In the genomic region with DNA sequence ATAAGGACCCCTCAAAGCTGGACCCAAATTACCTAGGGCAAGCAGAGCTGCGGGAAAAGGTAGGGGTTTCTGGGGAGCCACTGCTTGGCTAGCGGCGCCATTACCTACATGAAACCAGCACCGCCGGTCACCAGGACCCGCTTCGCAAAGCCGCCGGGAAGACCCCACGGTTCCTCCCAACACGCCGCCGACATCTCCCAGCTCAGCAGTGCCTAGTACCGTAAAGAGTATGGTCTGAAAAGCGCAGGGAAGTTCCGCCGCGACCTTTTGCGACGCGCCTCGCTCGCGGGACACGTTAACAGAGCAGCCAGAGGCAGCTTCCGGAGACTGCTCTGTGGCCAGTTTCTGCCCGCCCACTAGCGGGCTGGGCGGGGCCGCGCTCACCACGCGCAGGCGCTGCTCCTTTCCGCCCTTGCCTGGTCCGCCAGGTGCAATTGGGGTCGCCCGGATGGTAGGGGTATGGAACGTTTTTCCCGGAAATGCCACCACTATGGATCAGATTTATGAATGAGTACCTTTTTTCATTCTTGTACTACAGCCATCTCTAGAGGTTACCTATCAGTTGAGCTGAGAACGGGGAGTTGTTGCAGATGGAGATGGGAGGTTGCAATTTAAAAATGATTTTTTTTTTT, we compare ENCODE assay signal across 1 cellular context.
A peak's percentile ranks its signal among the peaks of the same experiment; 100 is the strongest.
TF ChIP-seq lines count a peak whose summit lies in the region.

A gene with protein sequence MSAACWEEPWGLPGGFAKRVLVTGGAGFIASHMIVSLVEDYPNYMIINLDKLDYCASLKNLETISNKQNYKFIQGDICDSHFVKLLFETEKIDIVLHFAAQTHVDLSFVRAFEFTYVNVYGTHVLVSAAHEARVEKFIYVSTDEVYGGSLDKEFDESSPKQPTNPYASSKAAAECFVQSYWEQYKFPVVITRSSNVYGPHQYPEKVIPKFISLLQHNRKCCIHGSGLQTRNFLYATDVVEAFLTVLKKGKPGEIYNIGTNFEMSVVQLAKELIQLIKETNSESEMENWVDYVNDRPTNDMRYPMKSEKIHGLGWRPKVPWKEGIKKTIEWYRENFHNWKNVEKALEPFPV (minus strand): TSS at position 210 of the 632 bp plus-strand sequence. CDS start 16 bp downstream, at position 194.

TF ChIP-seq in K562, 482 proteins besides CTCF, POLR2A, EP300 and RAD21 (continued from another document and continues in another):
- peak; percentile 62; the same call in 1 of the 2 replicates for TF ChIP-seq GTF2E2 (tag; IDR thresholded peaks at IDR 0.05)
- TF ChIP-seq U2AF1 (optimal IDR thresholded peaks at IDR 0.05; ENCODE audit: low read depth, low read length), result no peak
- TF ChIP-seq, protein P1, sequence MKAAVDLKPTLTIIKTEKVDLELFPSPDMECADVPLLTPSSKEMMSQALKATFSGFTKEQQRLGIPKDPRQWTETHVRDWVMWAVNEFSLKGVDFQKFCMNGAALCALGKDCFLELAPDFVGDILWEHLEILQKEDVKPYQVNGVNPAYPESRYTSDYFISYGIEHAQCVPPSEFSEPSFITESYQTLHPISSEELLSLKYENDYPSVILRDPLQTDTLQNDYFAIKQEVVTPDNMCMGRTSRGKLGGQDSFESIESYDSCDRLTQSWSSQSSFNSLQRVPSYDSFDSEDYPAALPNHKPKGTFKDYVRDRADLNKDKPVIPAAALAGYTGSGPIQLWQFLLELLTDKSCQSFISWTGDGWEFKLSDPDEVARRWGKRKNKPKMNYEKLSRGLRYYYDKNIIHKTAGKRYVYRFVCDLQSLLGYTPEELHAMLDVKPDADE (conservative IDR thresholded peaks at IDR 0.05; ENCODE audit: control insufficient read depth, low read depth, low read length), result no peak
- TF ChIP-seq, protein P2, sequence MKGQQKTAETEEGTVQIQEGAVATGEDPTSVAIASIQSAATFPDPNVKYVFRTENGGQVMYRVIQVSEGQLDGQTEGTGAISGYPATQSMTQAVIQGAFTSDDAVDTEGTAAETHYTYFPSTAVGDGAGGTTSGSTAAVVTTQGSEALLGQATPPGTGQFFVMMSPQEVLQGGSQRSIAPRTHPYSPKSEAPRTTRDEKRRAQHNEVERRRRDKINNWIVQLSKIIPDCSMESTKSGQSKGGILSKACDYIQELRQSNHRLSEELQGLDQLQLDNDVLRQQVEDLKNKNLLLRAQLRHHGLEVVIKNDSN (CRISPR knock-in tag; IDR thresholded peaks at IDR 0.05), result no peak
- no peak for TF ChIP-seq POLR2AphosphoS2 (IDR thresholded peaks at IDR 0.05; ENCODE audit: low read length)
- TF ChIP-seq, protein P3, sequence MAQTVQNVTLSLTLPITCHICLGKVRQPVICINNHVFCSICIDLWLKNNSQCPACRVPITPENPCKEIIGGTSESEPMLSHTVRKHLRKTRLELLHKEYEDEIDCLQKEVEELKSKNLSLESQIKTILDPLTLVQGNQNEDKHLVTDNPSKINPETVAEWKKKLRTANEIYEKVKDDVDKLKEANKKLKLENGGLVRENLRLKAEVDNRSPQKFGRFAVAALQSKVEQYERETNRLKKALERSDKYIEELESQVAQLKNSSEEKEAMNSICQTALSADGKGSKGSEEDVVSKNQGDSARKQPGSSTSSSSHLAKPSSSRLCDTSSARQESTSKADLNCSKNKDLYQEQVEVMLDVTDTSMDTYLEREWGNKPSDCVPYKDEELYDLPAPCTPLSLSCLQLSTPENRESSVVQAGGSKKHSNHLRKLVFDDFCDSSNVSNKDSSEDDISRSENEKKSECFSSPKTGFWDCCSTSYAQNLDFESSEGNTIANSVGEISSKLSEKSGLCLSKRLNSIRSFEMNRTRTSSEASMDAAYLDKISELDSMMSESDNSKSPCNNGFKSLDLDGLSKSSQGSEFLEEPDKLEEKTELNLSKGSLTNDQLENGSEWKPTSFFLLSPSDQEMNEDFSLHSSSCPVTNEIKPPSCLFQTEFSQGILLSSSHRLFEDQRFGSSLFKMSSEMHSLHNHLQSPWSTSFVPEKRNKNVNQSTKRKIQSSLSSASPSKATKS (CRISPR knock-in tag; IDR thresholded peaks at IDR 0.05), result no peak
- no peak for TF ChIP-seq MAFK (IDR thresholded peaks at IDR 0.05; ENCODE audit: low read length)
- TF ChIP-seq, protein P4, sequence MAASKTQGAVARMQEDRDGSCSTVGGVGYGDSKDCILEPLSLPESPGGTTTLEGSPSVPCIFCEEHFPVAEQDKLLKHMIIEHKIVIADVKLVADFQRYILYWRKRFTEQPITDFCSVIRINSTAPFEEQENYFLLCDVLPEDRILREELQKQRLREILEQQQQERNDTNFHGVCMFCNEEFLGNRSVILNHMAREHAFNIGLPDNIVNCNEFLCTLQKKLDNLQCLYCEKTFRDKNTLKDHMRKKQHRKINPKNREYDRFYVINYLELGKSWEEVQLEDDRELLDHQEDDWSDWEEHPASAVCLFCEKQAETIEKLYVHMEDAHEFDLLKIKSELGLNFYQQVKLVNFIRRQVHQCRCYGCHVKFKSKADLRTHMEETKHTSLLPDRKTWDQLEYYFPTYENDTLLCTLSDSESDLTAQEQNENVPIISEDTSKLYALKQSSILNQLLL (CRISPR knock-in tag; IDR thresholded peaks at IDR 0.05; ENCODE audit: borderline replicate concordance), result no peak
- no peak for TF ChIP-seq HNRNPUL1 (IDR thresholded peaks at IDR 0.05; ENCODE audit: low read length)
- no peak for TF ChIP-seq FOXA3 (CRISPR knock-in tag; conservative IDR thresholded peaks at IDR 0.05 in 1 of 2, IDR thresholded peaks at IDR 0.05 in 1 of 2)
- no peak for TF ChIP-seq SMAD1 (IDR thresholded peaks at IDR 0.05; ENCODE audit: low read depth, low read length, partially characterized antibody)
- peak; percentile 69 for TF ChIP-seq GABPA (tag; conservative IDR thresholded peaks at IDR 0.05; ENCODE audit: low read depth)
- TF ChIP-seq, protein P5, sequence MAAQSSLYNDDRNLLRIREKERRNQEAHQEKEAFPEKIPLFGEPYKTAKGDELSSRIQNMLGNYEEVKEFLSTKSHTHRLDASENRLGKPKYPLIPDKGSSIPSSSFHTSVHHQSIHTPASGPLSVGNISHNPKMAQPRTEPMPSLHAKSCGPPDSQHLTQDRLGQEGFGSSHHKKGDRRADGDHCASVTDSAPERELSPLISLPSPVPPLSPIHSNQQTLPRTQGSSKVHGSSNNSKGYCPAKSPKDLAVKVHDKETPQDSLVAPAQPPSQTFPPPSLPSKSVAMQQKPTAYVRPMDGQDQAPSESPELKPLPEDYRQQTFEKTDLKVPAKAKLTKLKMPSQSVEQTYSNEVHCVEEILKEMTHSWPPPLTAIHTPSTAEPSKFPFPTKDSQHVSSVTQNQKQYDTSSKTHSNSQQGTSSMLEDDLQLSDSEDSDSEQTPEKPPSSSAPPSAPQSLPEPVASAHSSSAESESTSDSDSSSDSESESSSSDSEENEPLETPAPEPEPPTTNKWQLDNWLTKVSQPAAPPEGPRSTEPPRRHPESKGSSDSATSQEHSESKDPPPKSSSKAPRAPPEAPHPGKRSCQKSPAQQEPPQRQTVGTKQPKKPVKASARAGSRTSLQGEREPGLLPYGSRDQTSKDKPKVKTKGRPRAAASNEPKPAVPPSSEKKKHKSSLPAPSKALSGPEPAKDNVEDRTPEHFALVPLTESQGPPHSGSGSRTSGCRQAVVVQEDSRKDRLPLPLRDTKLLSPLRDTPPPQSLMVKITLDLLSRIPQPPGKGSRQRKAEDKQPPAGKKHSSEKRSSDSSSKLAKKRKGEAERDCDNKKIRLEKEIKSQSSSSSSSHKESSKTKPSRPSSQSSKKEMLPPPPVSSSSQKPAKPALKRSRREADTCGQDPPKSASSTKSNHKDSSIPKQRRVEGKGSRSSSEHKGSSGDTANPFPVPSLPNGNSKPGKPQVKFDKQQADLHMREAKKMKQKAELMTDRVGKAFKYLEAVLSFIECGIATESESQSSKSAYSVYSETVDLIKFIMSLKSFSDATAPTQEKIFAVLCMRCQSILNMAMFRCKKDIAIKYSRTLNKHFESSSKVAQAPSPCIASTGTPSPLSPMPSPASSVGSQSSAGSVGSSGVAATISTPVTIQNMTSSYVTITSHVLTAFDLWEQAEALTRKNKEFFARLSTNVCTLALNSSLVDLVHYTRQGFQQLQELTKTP (IDR thresholded peaks at IDR 0.05; ENCODE audit: low read depth in 1 of 2, partially characterized antibody in 2 of 2), result no peak
- TF ChIP-seq, protein P6, sequence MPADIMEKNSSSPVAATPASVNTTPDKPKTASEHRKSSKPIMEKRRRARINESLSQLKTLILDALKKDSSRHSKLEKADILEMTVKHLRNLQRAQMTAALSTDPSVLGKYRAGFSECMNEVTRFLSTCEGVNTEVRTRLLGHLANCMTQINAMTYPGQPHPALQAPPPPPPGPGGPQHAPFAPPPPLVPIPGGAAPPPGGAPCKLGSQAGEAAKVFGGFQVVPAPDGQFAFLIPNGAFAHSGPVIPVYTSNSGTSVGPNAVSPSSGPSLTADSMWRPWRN (IDR thresholded peaks at IDR 0.05; ENCODE audit: low read depth), result no peak
- TF ChIP-seq PTRF (tag; IDR thresholded peaks at IDR 0.05), result no peak
- TF ChIP-seq EP400 (IDR thresholded peaks at IDR 0.05), result peak; percentile 77
- no peak for TF ChIP-seq ZNF431 (CRISPR knock-in tag; IDR thresholded peaks at IDR 0.05)
- TF ChIP-seq, protein P7, sequence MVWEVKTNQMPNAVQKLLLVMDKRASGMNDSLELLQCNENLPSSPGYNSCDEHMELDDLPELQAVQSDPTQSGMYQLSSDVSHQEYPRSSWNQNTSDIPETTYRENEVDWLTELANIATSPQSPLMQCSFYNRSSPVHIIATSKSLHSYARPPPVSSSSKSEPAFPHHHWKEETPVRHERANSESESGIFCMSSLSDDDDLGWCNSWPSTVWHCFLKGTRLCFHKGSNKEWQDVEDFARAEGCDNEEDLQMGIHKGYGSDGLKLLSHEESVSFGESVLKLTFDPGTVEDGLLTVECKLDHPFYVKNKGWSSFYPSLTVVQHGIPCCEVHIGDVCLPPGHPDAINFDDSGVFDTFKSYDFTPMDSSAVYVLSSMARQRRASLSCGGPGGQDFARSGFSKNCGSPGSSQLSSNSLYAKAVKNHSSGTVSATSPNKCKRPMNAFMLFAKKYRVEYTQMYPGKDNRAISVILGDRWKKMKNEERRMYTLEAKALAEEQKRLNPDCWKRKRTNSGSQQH (CRISPR knock-in tag; IDR thresholded peaks at IDR 0.05), result no peak
- TF ChIP-seq RBM22 (IDR thresholded peaks at IDR 0.05; ENCODE audit: low read depth, low read length, poor library complexity, severe bottlenecking), result no peak
- TF ChIP-seq TCF3 (CRISPR knock-in tag; IDR thresholded peaks at IDR 0.05), result no peak
- TF ChIP-seq, protein P8, sequence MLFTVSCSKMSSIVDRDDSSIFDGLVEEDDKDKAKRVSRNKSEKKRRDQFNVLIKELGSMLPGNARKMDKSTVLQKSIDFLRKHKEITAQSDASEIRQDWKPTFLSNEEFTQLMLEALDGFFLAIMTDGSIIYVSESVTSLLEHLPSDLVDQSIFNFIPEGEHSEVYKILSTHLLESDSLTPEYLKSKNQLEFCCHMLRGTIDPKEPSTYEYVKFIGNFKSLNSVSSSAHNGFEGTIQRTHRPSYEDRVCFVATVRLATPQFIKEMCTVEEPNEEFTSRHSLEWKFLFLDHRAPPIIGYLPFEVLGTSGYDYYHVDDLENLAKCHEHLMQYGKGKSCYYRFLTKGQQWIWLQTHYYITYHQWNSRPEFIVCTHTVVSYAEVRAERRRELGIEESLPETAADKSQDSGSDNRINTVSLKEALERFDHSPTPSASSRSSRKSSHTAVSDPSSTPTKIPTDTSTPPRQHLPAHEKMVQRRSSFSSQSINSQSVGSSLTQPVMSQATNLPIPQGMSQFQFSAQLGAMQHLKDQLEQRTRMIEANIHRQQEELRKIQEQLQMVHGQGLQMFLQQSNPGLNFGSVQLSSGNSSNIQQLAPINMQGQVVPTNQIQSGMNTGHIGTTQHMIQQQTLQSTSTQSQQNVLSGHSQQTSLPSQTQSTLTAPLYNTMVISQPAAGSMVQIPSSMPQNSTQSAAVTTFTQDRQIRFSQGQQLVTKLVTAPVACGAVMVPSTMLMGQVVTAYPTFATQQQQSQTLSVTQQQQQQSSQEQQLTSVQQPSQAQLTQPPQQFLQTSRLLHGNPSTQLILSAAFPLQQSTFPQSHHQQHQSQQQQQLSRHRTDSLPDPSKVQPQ (CRISPR knock-in tag; IDR thresholded peaks at IDR 0.05; ENCODE audit: borderline replicate concordance), result no peak
- TF ChIP-seq, protein P9, sequence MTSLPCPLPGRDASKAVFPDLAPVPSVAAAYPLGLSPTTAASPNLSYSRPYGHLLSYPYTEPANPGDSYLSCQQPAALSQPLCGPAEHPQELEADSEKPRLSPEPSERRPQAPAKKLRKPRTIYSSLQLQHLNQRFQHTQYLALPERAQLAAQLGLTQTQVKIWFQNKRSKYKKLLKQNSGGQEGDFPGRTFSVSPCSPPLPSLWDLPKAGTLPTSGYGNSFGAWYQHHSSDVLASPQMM (CRISPR knock-in tag; IDR thresholded peaks at IDR 0.05), result no peak
- TF ChIP-seq, protein P10, sequence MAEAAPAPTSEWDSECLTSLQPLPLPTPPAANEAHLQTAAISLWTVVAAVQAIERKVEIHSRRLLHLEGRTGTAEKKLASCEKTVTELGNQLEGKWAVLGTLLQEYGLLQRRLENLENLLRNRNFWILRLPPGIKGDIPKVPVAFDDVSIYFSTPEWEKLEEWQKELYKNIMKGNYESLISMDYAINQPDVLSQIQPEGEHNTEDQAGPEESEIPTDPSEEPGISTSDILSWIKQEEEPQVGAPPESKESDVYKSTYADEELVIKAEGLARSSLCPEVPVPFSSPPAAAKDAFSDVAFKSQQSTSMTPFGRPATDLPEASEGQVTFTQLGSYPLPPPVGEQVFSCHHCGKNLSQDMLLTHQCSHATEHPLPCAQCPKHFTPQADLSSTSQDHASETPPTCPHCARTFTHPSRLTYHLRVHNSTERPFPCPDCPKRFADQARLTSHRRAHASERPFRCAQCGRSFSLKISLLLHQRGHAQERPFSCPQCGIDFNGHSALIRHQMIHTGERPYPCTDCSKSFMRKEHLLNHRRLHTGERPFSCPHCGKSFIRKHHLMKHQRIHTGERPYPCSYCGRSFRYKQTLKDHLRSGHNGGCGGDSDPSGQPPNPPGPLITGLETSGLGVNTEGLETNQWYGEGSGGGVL (CRISPR knock-in tag; IDR thresholded peaks at IDR 0.05), result no peak
- TF ChIP-seq CEBPB (tag; IDR thresholded peaks at IDR 0.05), result no peak
- TF ChIP-seq, protein P11, sequence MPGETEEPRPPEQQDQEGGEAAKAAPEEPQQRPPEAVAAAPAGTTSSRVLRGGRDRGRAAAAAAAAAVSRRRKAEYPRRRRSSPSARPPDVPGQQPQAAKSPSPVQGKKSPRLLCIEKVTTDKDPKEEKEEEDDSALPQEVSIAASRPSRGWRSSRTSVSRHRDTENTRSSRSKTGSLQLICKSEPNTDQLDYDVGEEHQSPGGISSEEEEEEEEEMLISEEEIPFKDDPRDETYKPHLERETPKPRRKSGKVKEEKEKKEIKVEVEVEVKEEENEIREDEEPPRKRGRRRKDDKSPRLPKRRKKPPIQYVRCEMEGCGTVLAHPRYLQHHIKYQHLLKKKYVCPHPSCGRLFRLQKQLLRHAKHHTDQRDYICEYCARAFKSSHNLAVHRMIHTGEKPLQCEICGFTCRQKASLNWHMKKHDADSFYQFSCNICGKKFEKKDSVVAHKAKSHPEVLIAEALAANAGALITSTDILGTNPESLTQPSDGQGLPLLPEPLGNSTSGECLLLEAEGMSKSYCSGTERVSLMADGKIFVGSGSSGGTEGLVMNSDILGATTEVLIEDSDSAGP (CRISPR knock-in tag; IDR thresholded peaks at IDR 0.05), result no peak
- no peak for TF ChIP-seq ELF2 (CRISPR knock-in tag; IDR thresholded peaks at IDR 0.05)
- TF ChIP-seq, protein P12, sequence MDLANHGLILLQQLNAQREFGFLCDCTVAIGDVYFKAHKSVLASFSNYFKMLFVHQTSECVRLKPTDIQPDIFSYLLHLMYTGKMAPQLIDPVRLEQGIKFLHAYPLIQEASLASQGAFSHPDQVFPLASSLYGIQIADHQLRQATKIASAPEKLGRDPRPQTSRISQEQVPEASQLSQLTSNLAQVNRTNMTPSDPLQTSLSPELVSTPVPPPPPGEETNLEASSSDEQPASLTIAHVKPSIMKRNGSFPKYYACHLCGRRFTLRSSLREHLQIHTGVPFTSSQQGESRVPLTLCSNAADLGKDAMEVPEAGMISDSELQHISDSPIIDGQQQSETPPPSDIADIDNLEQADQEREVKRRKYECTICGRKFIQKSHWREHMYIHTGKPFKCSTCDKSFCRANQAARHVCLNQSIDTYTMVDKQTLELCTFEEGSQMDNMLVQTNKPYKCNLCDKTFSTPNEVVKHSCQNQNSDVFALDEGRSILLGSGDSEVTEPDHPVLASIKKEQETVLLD (IDR thresholded peaks at IDR 0.05), result peak; percentile 62; the same call in 1 of the 2 replicates
- TF ChIP-seq SOX6 (IDR thresholded peaks at IDR 0.05), result no peak
- no peak for TF ChIP-seq SNIP1 (IDR thresholded peaks at IDR 0.05; ENCODE audit: low read depth)
- TF ChIP-seq HDAC2 (IDR thresholded peaks at IDR 0.05), result no peak
- TF ChIP-seq RBBP5 (IDR thresholded peaks at IDR 0.05; ENCODE audit: borderline replicate concordance, insufficient read depth, low read length, poor library complexity, severe bottlenecking), result peak; percentile 66
